In genomic region chr1:24199291-24199900, GRCh38 we compare ENCODE assay signal across 9 cellular contexts. TPM values are rescaled to one million over a fixed set of nuclear protein-coding genes. Genes with fewer than 3 reads are reported as not detected.
A peak's percentile ranks its signal among the peaks of the same experiment; 100 is the strongest.
DNase-seq lines count a peak whose midpoint lies in the region; ATAC-seq and TF ChIP-seq lines count a peak whose summit lies in the region.
"Had no signal": no experiment of that assay in that cellular context is flagged by ENCODE, and none has a peak within 500 bp of the region (broad histone marks: within the 10 kb centered on the region; RNA-seq: fewer than 3 reads in every experiment).

No MANE protein-coding gene starts in this region.

- H3K4me3 ChIP-seq in ACC112 (ENCODE audit: low read depth, low read length), result 0 out of 2 replicates have a peak overlapping the region, but pooled peaks have one; percentile 29

- in situ Hi-C loops in GM13976 (cut with MboI; ENCODE audit: low sequenced_read_pairs, unreplicated experiment), result no loop called here

- CTCF ChIA-PET in activated CD4-positive, alpha-beta T cell treated with anti-CD3 and anti-CD28 coated beads, Interleukin-2, amount 10 ng/mL, durations not matched to agents 7 days and 5 days (lab: Charles Lee), result interaction anchor here (0.5 to 13.7 kb wide), 33 partner anchors 8 to 470 kb away, joined by 3 to 216 read pairs (median 3); partner anchors contain the start of genes IFNLR1, NIPAL3 and STPG1

- no peaks in the 10 kb centered on the region for H3K27me3 ChIP-seq in ACC112 (ENCODE audit: insufficient read depth, low read length)

- no peaks in the 10 kb centered on the region for H3K9me3 Mint-ChIP-seq in activated CD4-positive, alpha-beta T cell treated with anti-CD3 and anti-CD28 coated beads, Interleukin-2, amount 10 ng/mL, durations not matched to agents 7 days and 5 days

- no peaks in the 10 kb centered on the region for H3K36me3 Mint-ChIP-seq in activated CD4-positive, alpha-beta T cell treated with anti-CD3 and anti-CD28 coated beads, Interleukin-2, amount 10 ng/mL, durations not matched to agents 7 days and 5 days (ENCODE audit: low read depth)

- POLR2A ChIA-PET in activated CD4-positive, alpha-beta T cell treated with anti-CD3 and anti-CD28 coated beads, Interleukin-2, amount 10 ng/mL, durations not matched to agents 7 days and 5 days (lab: Charles Lee), result interaction anchor here (0.6 kb wide), 2 partner anchors 145 to 194 kb away, joined by 5 to 7 read pairs; no protein-coding TSS in a partner anchor

- peaks cover 20% of the 10 kb centered on the region for H3K4me1 Mint-ChIP-seq in activated CD4-positive, alpha-beta T cell treated with anti-CD3 and anti-CD28 coated beads, Interleukin-2, amount 10 ng/mL, durations not matched to agents 7 days and 5 days

- no peak overlapping the region for H3K27ac ChIP-seq in ACC112 (ENCODE audit: low read depth, low read length)

- no peaks in the 10 kb centered on the region for H3K79me2 ChIP-seq in ACC112 (ENCODE audit: control insufficient read depth, insufficient read depth, low read length, unreplicated experiment)

- peaks cover 3% of the 10 kb centered on the region for H3K27me3 Mint-ChIP-seq in activated CD4-positive, alpha-beta T cell treated with anti-CD3 and anti-CD28 coated beads, Interleukin-2, amount 10 ng/mL, durations not matched to agents 7 days and 5 days

- no peak overlapping the region for H3K4me3 Mint-ChIP-seq in activated CD4-positive, alpha-beta T cell treated with anti-CD3 and anti-CD28 coated beads, Interleukin-2, amount 10 ng/mL, durations not matched to agents 7 days and 5 days

- H3K36me3 ChIP-seq in ACC112 (ENCODE audit: insufficient read depth, low read length), result no peaks in the 10 kb centered on the region

- peak overlapping the region; percentile 74 for H2AFZ ChIP-seq in ACC112 (ENCODE audit: low read length, unreplicated experiment)

- no peak overlapping the region for H3K27ac Mint-ChIP-seq in activated CD4-positive, alpha-beta T cell treated with anti-CD3 and anti-CD28 coated beads, Interleukin-2, amount 10 ng/mL, durations not matched to agents 7 days and 5 days

- no peak for ATAC-seq in HG02623 (IDR thresholded peaks at IDR 0.05; ENCODE audit: unreplicated experiment)

- DNase-seq in GM13976 (ENCODE audit: low spot score) (peak; percentile 80), NCI-H345 (lab: John Stamatoyannopoulos, UW) (peak; percentile 64), dedifferentiated amniotic fluid mesenchymal stem cell (ENCODE audit: extremely low spot score) (peak; percentile 42), lung microvascular endothelial cell (ENCODE audit: low read depth in 2 of 2) (peak; percentile 64 to 73)
- peak; percentile 80 for DNase-seq in activated CD4-positive, alpha-beta T cell treated with anti-CD3 and anti-CD28 coated beads, Interleukin-2, amount 10 ng/mL, durations not matched to agents 7 days and 5 days
- peak; percentile 39 for DNase-seq in stimulated activated CD8-positive, alpha-beta memory T cell treated with anti-CD3 and anti-CD28 coated beads, Interleukin-12 subunit alpha, Interleukin-12 subunit beta, amount 100 ng/mL, for 4 hours (ENCODE audit: low read depth)

- TF ChIP-seq CTCF in GM13976 (IDR thresholded peaks at IDR 0.05; ENCODE audit: borderline replicate concordance, control extremely low read depth, extremely low read depth, insufficient read depth, missing control alignments), result peak; percentile 89

- H3K4me1 ChIP-seq in ACC112 (ENCODE audit: control insufficient read depth, insufficient read depth, low read length, unreplicated experiment), result peaks cover 7% of the 10 kb centered on the region

RNA-seq across cellular contexts. Expression of gene IFNLR1, which starts 12.3 kb away (rescaled TPM):
- total RNA-seq in activated CD4-positive, alpha-beta T cell treated with anti-CD3 and anti-CD28 coated beads, Interleukin-2, amount 10 ng/mL, durations not matched to agents 7 days and 5 days, result 1 to 10 TPM; 3.2 to 3.4 TPM
- under 0.01 TPM in 1 of 2 replicates, not detected in the other for total RNA-seq in lung microvascular endothelial cell

RNA-seq across cellular contexts. Expression of gene IL22RA1, which starts 56.5 kb away (rescaled TPM):
- not detected for total RNA-seq in activated CD4-positive, alpha-beta T cell treated with anti-CD3 and anti-CD28 coated beads, Interleukin-2, amount 10 ng/mL, durations not matched to agents 7 days and 5 days
- not detected in 2 replicates for total RNA-seq in lung microvascular endothelial cell
- total RNA-seq: urinary bladder had no signal
